17 cellular contexts compared by ENCODE assay signal in genomic region chrX:152900937-152901445, GRCh38. TPM values are rescaled to one million over a fixed set of nuclear protein-coding genes. Genes with fewer than 3 reads are reported as not detected.
DNase-seq lines count a peak whose midpoint lies in the region; ATAC-seq and TF ChIP-seq lines count a peak whose summit lies in the region.
"Had no signal": no experiment of that assay in that cellular context is flagged by ENCODE, and none has a peak within 500 bp of the region (broad histone marks: within the 10 kb centered on the region; RNA-seq: fewer than 3 reads in every experiment).

No MANE protein-coding gene starts in this region.

- intact Hi-C loops in activated CD8-positive, alpha-beta T cell treated with anti-CD3 and anti-CD28 coated beads for 36 hours (cut with micrococcal nuclease): no loop called here
- intact Hi-C loops in spleen (cut with DNase I; ENCODE audit: low total_unique reads) (no loop called here), right cardiac atrium (cut with DNase I) (no loop called here), colonic mucosa (cut with DNase I) (no loop called here), heart right ventricle (cut with DNase I) (no loop called here)

- TF ChIP-seq CTCF in activated CD8-positive, alpha-beta T cell treated with anti-CD3 and anti-CD28 coated beads for 36 hours (IDR thresholded peaks at IDR 0.05): no peak
- TF ChIP-seq CTCF in foreskin keratinocyte (conservative IDR thresholded peaks at IDR 0.05) (no peak), spleen (IDR thresholded peaks at IDR 0.05 in 8 of 11, conservative IDR thresholded peaks at IDR 0.05 in 3 of 11) (no peak), colonic mucosa (IDR thresholded peaks at IDR 0.05) (no peak), heart right ventricle (IDR thresholded peaks at IDR 0.05) (no peak)

- no peak overlapping the region for H3K9ac ChIP-seq in colonic mucosa (ENCODE audit: low read depth in 2 of 2, low read length in 2 of 2)

- H3K27me3 Mint-ChIP-seq in activated CD8-positive, alpha-beta T cell treated with anti-CD3 and anti-CD28 coated beads for 36 hours: peaks cover 10% of the 10 kb centered on the region
- peaks cover 15% of the 10 kb centered on the region for H3K27me3 Mint-ChIP-seq in activated CD8-positive, alpha-beta T cell treated with anti-CD3 and anti-CD28 coated beads, Interleukin-2, amount 10 ng/mL, durations not matched to agents 7 days and 5 days (ENCODE audit: low read depth)
- peaks cover 14% of the 10 kb centered on the region for H3K27me3 Mint-ChIP-seq in activated T-helper 17 cell treated with anti-CD3 and anti-CD28 coated beads, Interleukin-2, amount 50 U/mL, for 72 hours

- H3K27ac Mint-ChIP-seq in activated CD8-positive, alpha-beta T cell treated with anti-CD3 and anti-CD28 coated beads for 36 hours: no peak overlapping the region
- no peak overlapping the region for H3K27ac Mint-ChIP-seq in activated CD8-positive, alpha-beta T cell treated with anti-CD3 and anti-CD28 coated beads, Interleukin-2, amount 10 ng/mL, durations not matched to agents 7 days and 5 days
- no peak overlapping the region for H3K27ac Mint-ChIP-seq in activated T-helper 17 cell treated with anti-CD3 and anti-CD28 coated beads, Interleukin-2, amount 50 U/mL, for 72 hours
- H3K27ac Mint-ChIP-seq: CD4-positive, alpha-beta memory T cell; H9 had no signal

- H3K4me3 Mint-ChIP-seq in activated CD8-positive, alpha-beta T cell treated with anti-CD3 and anti-CD28 coated beads for 36 hours: no peak overlapping the region
- no peak overlapping the region for H3K4me3 Mint-ChIP-seq in activated CD8-positive, alpha-beta T cell treated with anti-CD3 and anti-CD28 coated beads, Interleukin-2, amount 10 ng/mL, durations not matched to agents 7 days and 5 days
- no peak overlapping the region for H3K4me3 Mint-ChIP-seq in activated T-helper 17 cell treated with anti-CD3 and anti-CD28 coated beads, Interleukin-2, amount 50 U/mL, for 72 hours
- H3K4me3 Mint-ChIP-seq: CD4-positive, alpha-beta memory T cell; H9 had no signal

- CTCF ChIA-PET in activated CD8-positive, alpha-beta T cell treated with anti-CD3 and anti-CD28 coated beads for 36 hours (lab: Charles Lee): no interaction called here
- CTCF ChIA-PET in activated CD8-positive, alpha-beta T cell treated with anti-CD3 and anti-CD28 coated beads, Interleukin-2, amount 10 ng/mL, durations not matched to agents 7 days and 5 days (lab: Charles Lee): no interaction called here

- H3K9me3 ChIP-seq in spleen: no peaks in the 10 kb centered on the region
- no peaks in the 10 kb centered on the region for H3K9me3 ChIP-seq in right cardiac atrium (ENCODE audit: control insufficient read depth, low read length)
- H3K9me3 ChIP-seq in colonic mucosa: no peaks in the 10 kb centered on the region
- no peaks in the 10 kb centered on the region for H3K9me3 ChIP-seq in heart right ventricle

- no peak overlapping the region for H3K27ac ChIP-seq in foreskin keratinocyte
- H3K27ac ChIP-seq in spleen: no peak overlapping the region
- H3K27ac ChIP-seq in right cardiac atrium (ENCODE audit: low read length): no peak overlapping the region
- no peak overlapping the region for H3K27ac ChIP-seq in colonic mucosa
- no peak overlapping the region for H3K27ac ChIP-seq in heart right ventricle

- H3K4me3 ChIP-seq in spleen: no peak overlapping the region
- no peak overlapping the region for H3K4me3 ChIP-seq in right cardiac atrium (ENCODE audit: low read length)
- no peak overlapping the region for H3K4me3 ChIP-seq in colonic mucosa
- H3K4me3 ChIP-seq in heart right ventricle: no peak overlapping the region

- no peaks in the 10 kb centered on the region for H3K36me3 Mint-ChIP-seq in activated CD8-positive, alpha-beta T cell treated with anti-CD3 and anti-CD28 coated beads for 36 hours (ENCODE audit: low read depth)
- no peaks in the 10 kb centered on the region for H3K36me3 Mint-ChIP-seq in activated CD8-positive, alpha-beta T cell treated with anti-CD3 and anti-CD28 coated beads, Interleukin-2, amount 10 ng/mL, durations not matched to agents 7 days and 5 days (ENCODE audit: low read depth)
- H3K36me3 Mint-ChIP-seq in activated T-helper 17 cell treated with anti-CD3 and anti-CD28 coated beads, Interleukin-2, amount 50 U/mL, for 72 hours (ENCODE audit: low read depth): no peaks in the 10 kb centered on the region
- H3K36me3 Mint-ChIP-seq: CD4-positive, alpha-beta memory T cell had no signal

- no peak for DNase-seq in activated CD8-positive, alpha-beta T cell treated with anti-CD3 and anti-CD28 coated beads for 36 hours
- DNase-seq in activated CD8-positive, alpha-beta T cell treated with anti-CD3 and anti-CD28 coated beads, Interleukin-2, amount 10 ng/mL, durations not matched to agents 7 days and 5 days: no peak
- DNase-seq in foreskin keratinocyte: no peak
- DNase-seq in spleen: peak; percentile 17
- DNase-seq in right cardiac atrium: no peak
- DNase-seq in colonic mucosa: no peak
- no peak for DNase-seq in heart right ventricle
- DNase-seq: 8988T; Calu3; CD4-positive, alpha-beta memory T cell; H9; MV-4-11; NCI-H1417 treated with DMSO at 0.1 percent for 48 hours; NCI-H1930; NCI-H446; NCI-H69 had no signal

- TF ChIP-seq POLR2A in spleen (IDR thresholded peaks at IDR 0.05): no peak

- no peaks in the 10 kb centered on the region for H3K4me1 Mint-ChIP-seq in activated CD8-positive, alpha-beta T cell treated with anti-CD3 and anti-CD28 coated beads for 36 hours (ENCODE audit: low read depth)
- no peaks in the 10 kb centered on the region for H3K4me1 Mint-ChIP-seq in activated CD8-positive, alpha-beta T cell treated with anti-CD3 and anti-CD28 coated beads, Interleukin-2, amount 10 ng/mL, durations not matched to agents 7 days and 5 days (ENCODE audit: low read depth)
- H3K4me1 Mint-ChIP-seq in activated T-helper 17 cell treated with anti-CD3 and anti-CD28 coated beads, Interleukin-2, amount 50 U/mL, for 72 hours: no peaks in the 10 kb centered on the region

- H3K27me3 ChIP-seq in foreskin keratinocyte (no peaks in the 10 kb centered on the region), spleen (replicated peaks in 1 of 7) (peaks cover 0 to 51% (median 18%) of the 10 kb centered on the region in 7 donors), right cardiac atrium (ENCODE audit: control insufficient read depth, insufficient read depth) (no peaks in the 10 kb centered on the region), colonic mucosa (no peaks in the 10 kb centered on the region), heart right ventricle (peaks cover 0 to 55% (median 0%) of the 10 kb centered on the region in 7 donors)

- POLR2A ChIA-PET in activated CD8-positive, alpha-beta T cell treated with anti-CD3 and anti-CD28 coated beads for 36 hours (lab: Charles Lee): no interaction called here
- POLR2A ChIA-PET in activated CD8-positive, alpha-beta T cell treated with anti-CD3 and anti-CD28 coated beads, Interleukin-2, amount 10 ng/mL, durations not matched to agents 7 days and 5 days (lab: Charles Lee): no interaction called here

- H3K36me3 ChIP-seq in spleen (no peaks in the 10 kb centered on the region), colonic mucosa (no peaks in the 10 kb centered on the region), heart right ventricle (no peaks in the 10 kb centered on the region)

- ATAC-seq in activated CD8-positive, alpha-beta T cell treated with anti-CD3 and anti-CD28 coated beads for 36 hours: peak; percentile 22
- ATAC-seq in activated CD8-positive, alpha-beta T cell treated with anti-CD3 and anti-CD28 coated beads, Interleukin-2, amount 10 ng/mL, durations not matched to agents 7 days and 5 days: no peak
- peak; percentile 16 for ATAC-seq in activated T-helper 17 cell treated with anti-CD3 and anti-CD28 coated beads, Interleukin-2, amount 50 U/mL, for 72 hours (replicated peaks)
- peak; percentile 13 for ATAC-seq in foreskin keratinocyte
- ATAC-seq in right cardiac atrium: no peak
- no peak for ATAC-seq in heart right ventricle

- no peaks in the 10 kb centered on the region for H3K9me3 Mint-ChIP-seq in activated CD8-positive, alpha-beta T cell treated with anti-CD3 and anti-CD28 coated beads for 36 hours
- H3K9me3 Mint-ChIP-seq in activated CD8-positive, alpha-beta T cell treated with anti-CD3 and anti-CD28 coated beads, Interleukin-2, amount 10 ng/mL, durations not matched to agents 7 days and 5 days (ENCODE audit: insufficient read depth): no peaks in the 10 kb centered on the region
- H3K9me3 Mint-ChIP-seq in activated T-helper 17 cell treated with anti-CD3 and anti-CD28 coated beads, Interleukin-2, amount 50 U/mL, for 72 hours: no peaks in the 10 kb centered on the region
- H3K9me3 Mint-ChIP-seq: CD4-positive, alpha-beta memory T cell had no signal

- 86 to 93% (median 87%) methylated on average over 8 of the region's 8 CpGs for WGBS in spleen, 5 donors
- WGBS in right cardiac atrium: 98% methylated on average over 8 of the region's 8 CpGs
- whole genome bisulfite sequencing in heart right ventricle, 2 donors: 98 to 99% methylated on average over 8 of the region's 8 CpGs

- H3K4me1 ChIP-seq in foreskin keratinocyte (peaks cover 10% of the 10 kb centered on the region), spleen (peaks cover 0 to 7% (median 0%) of the 10 kb centered on the region in 6 donors), right cardiac atrium (ENCODE audit: control insufficient read depth, insufficient read depth, low read length) (no peaks in the 10 kb centered on the region), colonic mucosa (no peaks in the 10 kb centered on the region), heart right ventricle (no peaks in the 10 kb centered on the region)

RNA-seq across cellular contexts. Expression of gene ZNF185, which starts 3.1 kb away (rescaled TPM):
- total RNA-seq in activated CD8-positive, alpha-beta T cell treated with anti-CD3 and anti-CD28 coated beads for 36 hours: 1 to 10 TPM; 1.6 to 1.7 TPM
- under 1 TPM; 0.84 to 0.97 TPM for total RNA-seq in activated CD8-positive, alpha-beta T cell treated with anti-CD3 and anti-CD28 coated beads, Interleukin-2, amount 10 ng/mL, durations not matched to agents 7 days and 5 days
- total RNA-seq in activated T-helper 17 cell treated with anti-CD3 and anti-CD28 coated beads, Interleukin-2, amount 50 U/mL, for 72 hours: 1 to 10 TPM; 2.3 TPM
- total RNA-seq in foreskin keratinocyte: 23.3 and 39.0 TPM in 2 replicates
- 15.3 and 22.7 TPM in 2 replicates for polyA plus RNA-seq in foreskin keratinocyte
- 10 to 100 TPM in 3 of 7 donors, 1 to 10 TPM in 4; 6.6 to 13.8 (median 8.3) TPM for total RNA-seq in spleen
- polyA plus RNA-seq in spleen: 1 to 10 TPM; 2.0 to 2.7 (median 2.4) TPM
- total RNA-seq in right cardiac atrium: 1 to 10 TPM; 1.4 to 2.4 (median 1.4) TPM
- polyA plus RNA-seq in right cardiac atrium: 0.86 TPM
- total RNA-seq in colonic mucosa: 1 to 10 TPM; 3.6 to 4.5 TPM
- 1 to 10 TPM; 1.2 to 4.5 (median 1.5) TPM for total RNA-seq in heart right ventricle
- under 1 TPM; 0.51 to 0.62 TPM for polyA plus RNA-seq in heart right ventricle

Comparison
In these comparisons a context has a peak if more than half of its experiments do, and no peak if none do; other contexts are left out.
1. ATAC-seq: peak in activated CD8-positive, alpha-beta T cell treated with anti-CD3 and anti-CD28 coated beads for 36 hours (single experiment), activated T-helper 17 cell treated with anti-CD3 and anti-CD28 coated beads, Interleukin-2, amount 50 U/mL, for 72 hours (single experiment) and foreskin keratinocyte (single experiment); none in activated CD8-positive, alpha-beta T cell treated with anti-CD3 and anti-CD28 coated beads, Interleukin-2, amount 10 ng/mL, durations not matched to agents 7 days and 5 days (single experiment), right cardiac atrium (0 of 2) and heart right ventricle (0 of 8).